In the genomic region with DNA sequence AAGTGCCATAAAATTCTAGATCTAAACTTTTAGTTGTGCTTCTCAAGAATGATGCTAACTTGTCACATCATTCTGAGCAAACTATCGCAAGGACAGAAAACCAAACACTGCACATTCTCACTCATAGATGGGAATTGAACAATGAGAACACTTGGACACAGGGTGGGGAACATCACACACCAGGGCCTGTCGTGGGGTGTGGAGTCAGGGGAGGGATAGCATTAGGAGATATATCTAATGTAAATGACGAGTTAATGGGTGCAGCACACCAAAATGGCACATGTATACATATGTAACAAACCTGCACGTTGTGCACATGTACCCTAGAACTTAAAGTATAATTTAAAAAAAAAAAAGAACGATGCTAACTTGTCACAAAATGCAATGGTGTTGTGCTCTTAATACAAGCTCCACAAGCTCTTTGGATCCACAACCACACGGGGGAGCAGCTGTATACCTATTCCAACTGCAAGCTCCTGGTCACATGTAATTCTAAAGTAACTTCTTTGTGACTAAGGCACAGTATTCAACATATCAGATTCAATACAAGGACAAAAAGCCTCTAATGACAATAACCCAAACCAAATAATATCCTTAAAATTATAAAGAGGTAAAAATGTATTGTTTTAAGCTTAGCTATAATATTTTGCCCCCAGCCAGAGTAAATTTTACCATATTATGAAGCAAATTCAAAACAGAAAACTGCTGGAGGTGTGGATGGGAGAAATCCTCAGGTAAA, we compare ENCODE assay signal across 8 cellular contexts. TPM values are rescaled to one million over a fixed set of nuclear protein-coding genes. Genes with fewer than 3 reads are reported as not detected.
DNase-seq lines count a peak whose midpoint lies in the region; ATAC-seq and TF ChIP-seq lines count a peak whose summit lies in the region.
"Not testable (repeated sequence)": the region's sequence is repeated elsewhere in the genome, so short reads cannot be mapped to it uniquely, and the experiment has no call there.

No MANE protein-coding gene starts in this region.

- not testable (repeated sequence) for H3K4me1 ChIP-seq in body of pancreas; hepatocyte (ENCODE audit: insufficient read depth)

- H2AFZ ChIP-seq in hepatocyte = not testable (repeated sequence)

- TF ChIP-seq POLR2A in GM18505 (IDR thresholded peaks at IDR 0.05; ENCODE audit: borderline replicate concordance, extremely low read depth, insufficient read depth, insufficient read length); body of pancreas (IDR thresholded peaks at IDR 0.05): not testable (repeated sequence)

- in situ Hi-C loops in ACHN (cut with HindIII; ENCODE audit: low pct_ligation_motif_present, low pct_unique_long_range_greater_than_20kb, low sequenced_read_pairs) = not testable (repeated sequence)

- not testable (repeated sequence) for H3K9me3 ChIP-seq in T-helper 17 cell (ENCODE audit: control insufficient read depth, low read length, poor library complexity, severe bottlenecking); body of pancreas; hepatocyte (ENCODE audit: low read depth)

- H3K27ac Mint-ChIP-seq in T-helper 17 cell = peak overlapping the region; percentile 41

- not testable (repeated sequence) for H3K27me3 ChIP-seq in body of pancreas, hepatocyte

- H3K4me3 ChIP-seq in body of pancreas, hepatocyte: not testable (repeated sequence)

- peak; percentile 75 for DNase-seq in ACHN
- peak; percentile 48 for DNase-seq in NCI-H1694 treated with DMSO at 0.1 percent for 48 hours (lab: John Stamatoyannopoulos, UW)
- not testable (repeated sequence) for DNase-seq in T-helper 17 cell
- peak; percentile 56 to 69 (median 62) for DNase-seq in body of pancreas
- peak; percentile 76 for DNase-seq in hepatocyte (ENCODE audit: low spot score)
- DNase-seq in retina = peak; percentile 35

- intact Hi-C loops in body of pancreas (cut with DNase I) = not testable (repeated sequence)

- H3K79me2 ChIP-seq in hepatocyte = peaks cover 60% of the 10 kb centered on the region

- H3K36me3 Mint-ChIP-seq in T-helper 17 cell (ENCODE audit: low read depth) = not testable (repeated sequence)

- H3K27ac ChIP-seq in body of pancreas, hepatocyte: not testable (repeated sequence)

- not testable (repeated sequence) for H3K4me2 ChIP-seq in hepatocyte

- peaks cover 13% of the 10 kb centered on the region for H4K20me1 ChIP-seq in hepatocyte (ENCODE audit: insufficient read depth, poor library complexity, severe bottlenecking)

- H3K4me1 Mint-ChIP-seq in T-helper 17 cell = peaks cover 21% of the 10 kb centered on the region

- not testable (repeated sequence) for H3K9me2 ChIP-seq in hepatocyte (replicated peaks; ENCODE audit: insufficient read depth)

- TF ChIP-seq CTCF in body of pancreas (IDR thresholded peaks at IDR 0.05) (peak in 6 of 7 experiments; percentile 45 to 53 (median 52)), hepatocyte (IDR thresholded peaks at IDR 0.05; ENCODE audit: poor library complexity) (peak; percentile 69)

- H3K36me3 ChIP-seq in body of pancreas (replicated peaks in 1 of 2; ENCODE audit: insufficient read depth in 1 of 2, low read depth in 2 of 2); hepatocyte (replicated peaks; ENCODE audit: insufficient read depth, low read depth): not testable (repeated sequence)

- WGBS in body of pancreas, 2 donors = 43 to 46% methylated on average over 6 of the region's 6 CpGs
- 66% methylated on average over 6 of the region's 6 CpGs for WGBS in hepatocyte (ENCODE audit: low lambda C conversion rate, missing lambda C conversion rate)

- ATAC-seq in GM18505 (IDR thresholded peaks at IDR 0.05; ENCODE audit: unreplicated experiment) (peak; percentile 44), HG03039 (IDR thresholded peaks at IDR 0.05; ENCODE audit: unreplicated experiment) (peak; percentile 39), T-helper 17 cell (peak; percentile 58), body of pancreas (peak; percentile 63)

- not testable (repeated sequence) for H3K4me3 Mint-ChIP-seq in T-helper 17 cell

- H3K27me3 Mint-ChIP-seq in T-helper 17 cell = not testable (repeated sequence)

RNA-seq across cellular contexts. Expression of gene RAB3GAP2, which starts 53.7 kb away (rescaled TPM):
- 10 to 100 TPM; 46.6 to 49.1 TPM for total RNA-seq in T-helper 17 cell
- total RNA-seq in body of pancreas = 10 to 100 TPM; 14.5 to 17.5 TPM
- total RNA-seq in hepatocyte = 25.2 and 31.6 TPM in 2 replicates
- polyA plus RNA-seq in hepatocyte = 12.6 and 13.7 TPM in 2 replicates
